Comparison of ENCODE assay signal across 25 cellular contexts in the genomic region with DNA sequence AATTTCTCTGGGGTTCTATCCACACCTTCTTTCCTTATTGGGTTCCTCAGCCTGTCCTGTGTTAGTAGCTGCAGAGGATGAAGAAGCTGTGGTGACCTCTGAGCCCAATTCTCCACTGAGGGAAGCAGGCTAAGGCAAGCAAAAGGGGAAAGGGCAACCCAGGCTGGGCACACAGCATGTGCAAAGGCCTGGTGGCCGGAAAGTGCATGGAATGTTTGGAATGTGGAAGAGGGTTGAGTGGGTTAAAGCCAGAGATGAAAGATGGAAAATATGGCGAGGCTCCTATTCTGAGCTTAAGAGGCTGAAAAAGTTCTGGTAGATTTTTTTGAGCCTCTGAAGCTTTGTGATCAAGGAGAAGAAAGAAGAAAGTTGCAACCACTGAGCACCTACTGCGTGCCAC.
"Had no signal": no experiment of that assay in that cellular context is flagged by ENCODE, and none has a peak within 500 bp of the region (broad histone marks: within the 10 kb centered on the region; RNA-seq: fewer than 3 reads in every experiment).

No MANE protein-coding gene starts in this region.

- H3K27ac Mint-ChIP-seq: activated B cell treated with CpG ODN at 0.5 μM for 24 hours; activated CD4-positive, alpha-beta memory T cell treated with anti-CD3 and anti-CD28 coated beads, Interleukin-2, amount 10 ng/mL, durations not matched to agents 7 days and 5 days; activated CD8-positive, alpha-beta memory T cell treated with anti-CD3 and anti-CD28 coated beads, Interleukin-2, amount 10 ng/mL, durations not matched to agents 7 days and 5 days; activated naive CD8-positive, alpha-beta T cell treated with anti-CD3 and anti-CD28 coated beads, Interleukin-2, amount 50 U/mL, for 24 hours; activated T-helper 17 cell treated with anti-CD3 and anti-CD28 coated beads, Interleukin-2, amount 50 U/mL, for 72 hours; mesothelial cell of epicardium; progenitor cell of endocrine pancreas; T-helper 2 cell treated with Interferon-gamma antibody and Interleukin-4, amounts not matched to agents 5 μg/mL and 100 μg/mL, for 36 hours had no signal

- H3K4me3 Mint-ChIP-seq: activated CD4-positive, alpha-beta memory T cell treated with anti-CD3 and anti-CD28 coated beads, Interleukin-2, amount 10 ng/mL, durations not matched to agents 7 days and 5 days; activated CD8-positive, alpha-beta memory T cell treated with anti-CD3 and anti-CD28 coated beads, Interleukin-2, amount 10 ng/mL, durations not matched to agents 7 days and 5 days; activated naive CD8-positive, alpha-beta T cell treated with anti-CD3 and anti-CD28 coated beads, Interleukin-2, amount 50 U/mL, for 24 hours; activated T-helper 17 cell treated with anti-CD3 and anti-CD28 coated beads, Interleukin-2, amount 50 U/mL, for 72 hours; T-helper 2 cell treated with Interferon-gamma antibody and Interleukin-4, amounts not matched to agents 5 μg/mL and 100 μg/mL, for 36 hours had no signal

- H3K36me3 Mint-ChIP-seq: activated CD8-positive, alpha-beta memory T cell treated with anti-CD3 and anti-CD28 coated beads, Interleukin-2, amount 10 ng/mL, durations not matched to agents 7 days and 5 days; mesothelial cell of epicardium had no signal

- H3K9me3 Mint-ChIP-seq: activated CD4-positive, alpha-beta memory T cell treated with anti-CD3 and anti-CD28 coated beads, Interleukin-2, amount 10 ng/mL, durations not matched to agents 7 days and 5 days; activated naive CD8-positive, alpha-beta T cell treated with anti-CD3 and anti-CD28 coated beads, Interleukin-2, amount 50 U/mL, for 24 hours; activated T-helper 17 cell treated with anti-CD3 and anti-CD28 coated beads, Interleukin-2, amount 50 U/mL, for 72 hours; mesothelial cell of epicardium; nephron progenitor cell; T-helper 2 cell treated with Interferon-gamma antibody and Interleukin-4, amounts not matched to agents 5 μg/mL and 100 μg/mL, for 36 hours had no signal

- ATAC-seq: activated CD8-positive, alpha-beta memory T cell treated with anti-CD3 and anti-CD28 coated beads, Interleukin-2, amount 10 ng/mL, durations not matched to agents 7 days and 5 days; activated naive CD8-positive, alpha-beta T cell treated with anti-CD3 and anti-CD28 coated beads, Interleukin-2, amount 50 U/mL, for 24 hours; activated T-helper 17 cell treated with anti-CD3 and anti-CD28 coated beads, Interleukin-2, amount 50 U/mL, for 72 hours; heart right ventricle; stimulated activated naive CD8-positive, alpha-beta T cell treated with anti-CD3 and anti-CD28 coated beads, Interleukin-15, Interleukin-2, amounts not matched to agents 100 U/mL and 50 U/mL, for 24 hours had no signal

- H3K4me1 Mint-ChIP-seq: activated CD4-positive, alpha-beta memory T cell treated with anti-CD3 and anti-CD28 coated beads, Interleukin-2, amount 10 ng/mL, durations not matched to agents 7 days and 5 days; activated CD8-positive, alpha-beta memory T cell treated with anti-CD3 and anti-CD28 coated beads, Interleukin-2, amount 10 ng/mL, durations not matched to agents 7 days and 5 days; activated T-helper 17 cell treated with anti-CD3 and anti-CD28 coated beads, Interleukin-2, amount 50 U/mL, for 72 hours had no signal

- DNase-seq: activated B cell treated with CpG ODN at 0.5 μM for 24 hours; activated CD4-positive, alpha-beta memory T cell treated with anti-CD3 and anti-CD28 coated beads, Interleukin-2, amount 10 ng/mL, durations not matched to agents 7 days and 5 days; activated CD4-positive, alpha-beta T cell treated with anti-CD3 and anti-CD28 coated beads for 4 hours; activated CD8-positive, alpha-beta memory T cell treated with anti-CD3 and anti-CD28 coated beads, Interleukin-2, amount 10 ng/mL, durations not matched to agents 7 days and 5 days; activated naive CD4-positive, alpha-beta T cell treated with Interleukin-2 at 50 U/mL for 16 hours; activated naive CD8-positive, alpha-beta T cell treated with anti-CD3 and anti-CD28 coated beads, Interleukin-2, amount 50 U/mL, for 24 hours; activated T-cell treated with anti-CD3 and anti-CD28 coated beads, Interleukin-2, amount 50 U/mL, for 1 hour; anterior cingulate cortex; brain microvascular endothelial cell; central memory CD4-positive, alpha-beta T cell; heart right ventricle; left cardiac atrium; nephron progenitor cell; occipital lobe; stimulated activated CD4-positive, alpha-beta T cell treated with anti-CD3 and anti-CD28 coated beads, Interleukin-12 subunit alpha, Interleukin-12 subunit beta, amount 100 ng/mL, for 4 hours; stimulated activated CD4-positive, alpha-beta T cell treated with anti-CD3 and anti-CD28 coated beads, Interleukin-1b, Interleukin-23, amount 100 ng/mL, for 48 hours; stimulated activated CD8-positive, alpha-beta memory T cell treated with anti-CD3 and anti-CD28 coated beads, Interleukin-4, amount 100 ng/mL, for 48 hours; stimulated activated naive CD8-positive, alpha-beta T cell treated with anti-CD3 and anti-CD28 coated beads, Interleukin-15, Interleukin-2, amounts not matched to agents 100 U/mL and 50 U/mL, for 24 hours; substantia nigra; tibial artery; uterus had no signal
